Comparison of ENCODE assay signal across 8 cellular contexts in the genomic region with DNA sequence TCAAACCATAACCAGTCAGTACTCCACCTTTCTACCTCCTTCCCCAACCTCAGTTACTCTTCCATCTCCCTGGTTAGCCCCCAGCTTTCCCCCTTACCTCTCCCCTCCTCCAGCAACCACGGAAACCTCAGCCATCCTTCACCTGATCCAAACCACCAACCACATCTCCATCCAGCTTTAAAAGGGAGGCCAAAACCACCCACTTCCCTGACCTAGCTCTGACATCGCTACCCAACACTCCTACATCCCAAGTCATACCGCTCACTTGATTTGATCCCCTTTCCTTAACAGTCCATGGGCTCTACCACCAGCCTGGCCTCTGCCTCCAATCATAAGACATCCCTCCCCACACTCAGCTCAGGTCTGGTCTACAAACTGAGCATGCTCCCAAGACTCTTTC.
A peak's percentile ranks its signal among the peaks of the same experiment; 100 is the strongest.
DNase-seq lines count a peak whose midpoint lies in the region; ATAC-seq and TF ChIP-seq lines count a peak whose summit lies in the region.

No MANE protein-coding gene starts in this region.

- 0 out of 2 replicates have a peak, but pooled peaks cover 3% of the 10 kb centered on the region for H3F3A ChIP-seq in Loucy (ENCODE audit: low read depth)

- peak overlapping the region in 2 of 3 experiments; percentile 2 to 82 for H3K27ac Mint-ChIP-seq in nephron

- no peak for ATAC-seq in GM19397 (IDR thresholded peaks at IDR 0.05; ENCODE audit: unreplicated experiment)

- H3K9ac ChIP-seq in Loucy (ENCODE audit: low read depth, low read length, poor library complexity, severe bottlenecking), result peak overlapping the region; percentile 71

- no peaks in the 10 kb centered on the region for H3K9me3 Mint-ChIP-seq in nephron

- H3K36me3 ChIP-seq in Loucy (ENCODE audit: insufficient read depth, low read length), result no peaks in the 10 kb centered on the region

- peaks cover 73% of the 10 kb centered on the region for H4K20me1 ChIP-seq in Loucy (ENCODE audit: insufficient read depth, low read length, poor library complexity, severe bottlenecking)

- no peaks in the 10 kb centered on the region for H3K27me3 Mint-ChIP-seq in nephron (ENCODE audit: low read depth)

- no peaks in the 10 kb centered on the region for H3K9me2 ChIP-seq in Loucy (replicated peaks; ENCODE audit: low read depth, low read length)

- H3K27ac ChIP-seq in C4-2B, result peak overlapping the region; percentile 92; the same call in 1 of the 2 replicates

- peak overlapping the region; percentile 83 for H3K4me2 ChIP-seq in Loucy (ENCODE audit: low read depth, low read length, poor library complexity, severe bottlenecking)

- H2AFZ ChIP-seq in Loucy (ENCODE audit: low read length), result no peak overlapping the region

- peaks cover 74% of the 10 kb centered on the region for H3K79me2 ChIP-seq in Loucy (ENCODE audit: insufficient read depth, low read length)

- TF ChIP-seq CTCF in C4-2B (conservative IDR thresholded peaks at IDR 0.05) (no peak), Loucy (conservative IDR thresholded peaks at IDR 0.05; ENCODE audit: low read length) (no peak), choroid plexus epithelial cell (conservative IDR thresholded peaks at IDR 0.05; ENCODE audit: low read depth, low read length) (no peak), nephron (IDR thresholded peaks at IDR 0.05; ENCODE audit: unreplicated experiment in 3 of 3) (no peak)

- DNase-seq in choroid plexus epithelial cell (ENCODE audit: low read depth) (no peak), NCI-H510A (lab: John Stamatoyannopoulos, UW) (no peak)
- no peak for DNase-seq in stimulated activated CD4-positive, alpha-beta T cell treated with anti-CD3 and anti-CD28 coated beads, Interleukin-4, amount 100 ng/mL, for 1 hour
- no peak for DNase-seq in activated effector memory CD4-positive, alpha-beta T cell treated with Interleukin-2 at 50 U/mL for 16 hours

- H3K27me3 ChIP-seq in Loucy (ENCODE audit: insufficient read depth, low read length, poor library complexity, severe bottlenecking), result no peaks in the 10 kb centered on the region

- H3K4me1 ChIP-seq in Loucy (ENCODE audit: insufficient read depth, low read length, poor library complexity, severe bottlenecking), result peaks cover 52% of the 10 kb centered on the region

- peak overlapping the region; percentile 92 to 96 (median 94) for H3K4me3 Mint-ChIP-seq in nephron

- H3K9me3 ChIP-seq in Loucy (ENCODE audit: insufficient read depth, low read depth, low read length), result no peaks in the 10 kb centered on the region

- H3K4me3 ChIP-seq in Loucy (ENCODE audit: low read length, poor library complexity, severe bottlenecking), result peak overlapping the region; percentile 87
- peak overlapping the region; percentile 95 for H3K4me3 ChIP-seq in choroid plexus epithelial cell (ENCODE audit: low read depth, low read length)

- H3K36me3 Mint-ChIP-seq in nephron (ENCODE audit: low read depth), result peaks cover 21% of the 10 kb centered on the region

- peaks cover 46% of the 10 kb centered on the region for H3K4me1 Mint-ChIP-seq in nephron
